8 cellular contexts compared by ENCODE assay signal in the genomic region with DNA sequence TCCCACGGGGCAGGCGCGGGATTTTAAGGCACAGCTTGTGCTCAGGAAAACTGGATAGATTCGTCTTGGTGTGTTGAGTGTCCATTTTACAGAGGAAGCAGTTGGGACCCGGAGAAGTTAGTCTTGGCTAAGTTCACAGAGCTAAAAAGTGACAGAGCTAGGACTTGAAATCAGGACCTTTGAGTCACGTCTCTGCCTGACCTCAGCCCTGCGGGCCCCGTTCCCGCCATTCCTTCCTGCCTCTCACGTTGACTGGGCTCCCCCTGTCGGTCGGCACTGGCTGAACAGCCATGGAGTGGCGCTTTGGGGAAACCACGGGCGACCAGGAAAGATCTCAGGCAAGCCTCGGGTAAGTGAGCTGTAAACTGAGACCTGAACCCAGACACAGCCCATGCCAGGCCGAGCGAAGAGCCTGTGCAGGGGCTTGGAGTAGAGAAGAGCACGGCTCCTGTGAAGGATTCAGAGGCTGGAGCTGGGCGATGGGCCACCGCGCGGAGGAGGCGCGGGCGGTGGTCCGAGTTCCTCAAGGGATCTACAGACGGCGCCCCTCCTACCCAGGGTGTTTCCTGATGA. TPM values are rescaled to one million over a fixed set of nuclear protein-coding genes. Genes with fewer than 3 reads are reported as not detected.
A peak's percentile ranks its signal among the peaks of the same experiment; 100 is the strongest.
DNase-seq lines count a peak whose midpoint lies in the region; ATAC-seq and TF ChIP-seq lines count a peak whose summit lies in the region.

No MANE protein-coding gene starts in this region.

- H3K27me3 Mint-ChIP-seq in T-helper 2 cell treated with Interferon-gamma antibody and Interleukin-4, amounts not matched to agents 5 μg/mL and 100 μg/mL, for 36 hours (ENCODE audit: low read depth): peaks cover 37% of the 10 kb centered on the region

- no peak overlapping the region for H3K27ac Mint-ChIP-seq in T-helper 2 cell treated with Interferon-gamma antibody and Interleukin-4, amounts not matched to agents 5 μg/mL and 100 μg/mL, for 36 hours

- H3K36me3 Mint-ChIP-seq in T-helper 2 cell treated with Interferon-gamma antibody and Interleukin-4, amounts not matched to agents 5 μg/mL and 100 μg/mL, for 36 hours (ENCODE audit: low read depth): no peaks in the 10 kb centered on the region

- no peaks in the 10 kb centered on the region for H3K27me3 ChIP-seq in BE2C

- peak overlapping the region; percentile 58 for H3K4me3 Mint-ChIP-seq in T-helper 2 cell treated with Interferon-gamma antibody and Interleukin-4, amounts not matched to agents 5 μg/mL and 100 μg/mL, for 36 hours

- no peak overlapping the region for H3K4me3 ChIP-seq in BE2C (ENCODE audit: low read depth, low read length)
- peak overlapping the region; percentile 32 for H3K4me3 ChIP-seq in skeletal muscle cell (ENCODE audit: low read depth, low read length)

- peaks cover 21% of the 10 kb centered on the region for H3K4me1 ChIP-seq in BE2C

- TF ChIP-seq CTCF in BE2C (IDR thresholded peaks at IDR 0.05; ENCODE audit: low read depth, low read length): peak; percentile 5; the same call in 1 of the 2 replicates

- no peak for DNase-seq in BE2C
- DNase-seq in HPDE6-E6E7 (ENCODE audit: extremely low spot score): peak; percentile 87
- DNase-seq in T-helper 2 cell treated with Interferon-gamma antibody and Interleukin-4, amounts not matched to agents 5 μg/mL and 100 μg/mL, for 36 hours (ENCODE audit: low spot score): peak; percentile 84
- DNase-seq in astrocyte of the hippocampus (ENCODE audit: low read depth, low spot score): peak; percentile 86
- DNase-seq in iPS DF 4.7 (ENCODE audit: extremely low read depth, low spot score): peak; percentile 46
- no peak for DNase-seq in skeletal muscle cell (ENCODE audit: low read depth)
- no peak for DNase-seq in DMS 273 (lab: John Stamatoyannopoulos, UW; ENCODE audit: unreplicated experiment)

- peaks cover 13% of the 10 kb centered on the region for H3K4me1 Mint-ChIP-seq in T-helper 2 cell treated with Interferon-gamma antibody and Interleukin-4, amounts not matched to agents 5 μg/mL and 100 μg/mL, for 36 hours (ENCODE audit: low read depth)

- H3K36me3 ChIP-seq in BE2C: no peaks in the 10 kb centered on the region

- H3K9me3 Mint-ChIP-seq in T-helper 2 cell treated with Interferon-gamma antibody and Interleukin-4, amounts not matched to agents 5 μg/mL and 100 μg/mL, for 36 hours: no peaks in the 10 kb centered on the region

- ATAC-seq in GM19372 (IDR thresholded peaks at IDR 0.05; ENCODE audit: low read depth, unreplicated experiment): peak; percentile 62

- H3K9me3 ChIP-seq in BE2C: no peaks in the 10 kb centered on the region

RNA-seq across cellular contexts. Expression of gene WNT11, which starts 54.1 kb away (rescaled TPM):
- 1.8 TPM for polyA plus RNA-seq in BE2C (2012; ENCODE audit: insufficient read depth, insufficient read length, low read depth)

Comparison
In these comparisons a context has a peak if more than half of its experiments do, and no peak if none do; other contexts are left out.
1. DNase-seq: peak in HPDE6-E6E7 (single experiment), T-helper 2 cell treated with Interferon-gamma antibody and Interleukin-4, amounts not matched to agents 5 μg/mL and 100 μg/mL, for 36 hours (single experiment), astrocyte of the hippocampus (single experiment) and iPS DF 4.7 (single experiment); none in BE2C (single experiment), skeletal muscle cell (single experiment) and DMS 273 (single experiment).